ENCODE assay signal across 22 cellular contexts in the genomic region with DNA sequence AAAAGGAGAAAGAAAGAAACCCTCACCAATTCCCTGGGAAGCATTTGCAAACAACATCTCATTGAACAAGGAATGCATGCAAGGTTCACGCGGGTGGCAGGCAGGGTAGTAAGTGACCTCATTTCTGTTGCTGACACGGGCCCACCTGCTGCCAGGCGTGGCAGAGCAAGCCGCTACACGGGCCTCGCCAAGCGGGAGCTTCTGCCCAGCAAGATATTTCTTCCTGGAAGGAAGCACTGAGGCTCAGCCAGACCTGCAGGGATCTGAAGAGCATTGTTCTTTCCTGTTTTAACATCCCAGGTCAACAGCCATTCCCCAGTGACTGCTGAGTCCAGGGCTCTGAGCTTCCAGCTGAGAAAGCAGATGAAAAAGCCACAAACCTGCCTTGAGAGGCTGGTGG.
"Had no signal": no experiment of that assay in that cellular context is flagged by ENCODE, and none has a peak within 500 bp of the region (broad histone marks: within the 10 kb centered on the region; RNA-seq: fewer than 3 reads in every experiment).

No MANE protein-coding gene starts in this region.

- H3K4me1 ChIP-seq: adrenal gland, Peyer's patch, SJCRH30 had no signal

- H3K27ac ChIP-seq: adrenal gland, Peyer's patch, RWPE1, SJCRH30 had no signal

- ATAC-seq: activated CD4-positive, CD25-positive, alpha-beta regulatory T cell treated with anti-CD3 and anti-CD28 coated beads, Interleukin-2, amount 50 U/mL, for 24 hours; activated CD8-positive, alpha-beta T cell treated with anti-CD3 and anti-CD28 coated beads for 36 hours had no signal

- H3K27me3 ChIP-seq: Peyer's patch had no signal

- H3K4me3 ChIP-seq: adrenal gland, MG63, Peyer's patch, SJCRH30 had no signal

- H3K9ac ChIP-seq: SK-N-SH had no signal

- H3K4me2 ChIP-seq: SK-N-SH had no signal

- H3K36me3 ChIP-seq: adrenal gland, MG63, Peyer's patch, SJCRH30 had no signal

- DNase-seq: activated CD4-positive, alpha-beta T cell treated with anti-CD3 and anti-CD28 coated beads for 4 hours; activated CD8-positive, alpha-beta memory T cell treated with anti-CD3 and anti-CD28 coated beads, Interleukin-2, amount 50 U/mL, for 4 hours; activated CD8-positive, alpha-beta T cell treated with anti-CD3 and anti-CD28 coated beads for 36 hours; activated naive CD4-positive, alpha-beta T cell treated with anti-CD3 and anti-CD28 coated beads, Interleukin-2, amount 50 U/mL, for 16 hours; activated naive CD8-positive, alpha-beta T cell treated with anti-CD3 and anti-CD28 coated beads, Interleukin-2, amount 10 ng/mL, durations not matched to agents 7 days and 5 days; activated T-cell treated with anti-CD3 and anti-CD28 coated beads, Interleukin-2, amount 50 U/mL, for 1 hour; adrenal gland; anterior cingulate cortex; MG63; MV-4-11; NCI-H1092 treated with DMSO at 0.1 percent for 48 hours; NCI-H1417 treated with DMSO at 0.1 percent for 48 hours; NCI-H1694; NCI-H2107; NCI-H524; Peyer's patch; Right ventricle myocardium superior; SJCRH30; SK-N-SH; T-helper 1 cell had no signal

- H3K9me3 ChIP-seq: adrenal gland, MG63, Peyer's patch, SJCRH30, SK-N-SH had no signal
